ENCODE assay signal across 34 cellular contexts in the genomic region with DNA sequence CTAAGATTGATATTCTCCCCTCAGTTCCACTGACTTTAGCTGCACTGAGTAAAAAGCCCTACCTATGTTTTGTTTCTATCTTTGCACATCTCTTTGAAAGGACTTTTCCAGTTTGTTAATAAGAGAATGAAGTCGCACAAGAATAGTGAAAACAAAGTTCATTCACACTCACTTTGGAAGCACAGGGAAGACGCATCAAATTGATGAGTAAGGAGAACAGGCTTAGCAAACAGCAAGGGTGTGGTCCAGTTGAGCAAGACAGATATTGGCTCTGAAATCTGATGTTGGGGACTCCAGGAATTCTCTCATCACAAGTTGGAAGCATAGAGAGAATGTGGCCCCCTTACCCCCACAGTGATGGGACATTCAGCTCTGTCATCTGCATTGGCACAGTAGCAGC.
"Had no signal": no experiment of that assay in that cellular context is flagged by ENCODE, and none has a peak within 500 bp of the region (broad histone marks: within the 10 kb centered on the region; RNA-seq: fewer than 3 reads in every experiment).

No MANE protein-coding gene starts in this region.

- H3K4me3 ChIP-seq: ascending aorta, coronary artery, dorsolateral prefrontal cortex, heart left ventricle, neural progenitor cell, upper lobe of left lung, vagina had no signal

- H3K9me3 ChIP-seq: ascending aorta, heart left ventricle, upper lobe of left lung, vagina had no signal

- H3K27ac Mint-ChIP-seq: activated naive CD4-positive, alpha-beta T cell treated with anti-CD3 and anti-CD28 coated beads for 36 hours; activated naive CD8-positive, alpha-beta T cell treated with anti-CD3 and anti-CD28 coated beads for 36 hours; activated T-helper 1 cell treated with anti-CD3 and anti-CD28 coated beads, Interleukin-12 subunit alpha, Interleukin-12 subunit beta, Interleukin-2, Interleukin-4 antibody, amounts not matched to agents 30 ng/mL and 10 ng/mL and 1 ng/mL, durations not matched to agents 14 hours and 24 hours and 36 hours; immature natural killer cell; mesothelial cell of epicardium; naive thymus-derived CD4-positive, alpha-beta T cell; neural progenitor cell; stimulated activated naive CD8-positive, alpha-beta T cell treated with anti-CD3 and anti-CD28 coated beads, Interleukin-15, Interleukin-2, amounts not matched to agents 100 ng/mL and 50 ng/mL, for 24 hours; T-helper 2 cell treated with Interferon-gamma antibody and Interleukin-4, amounts not matched to agents 5 μg/mL and 100 μg/mL, for 36 hours had no signal

- H3K4me1 Mint-ChIP-seq: activated naive CD8-positive, alpha-beta T cell treated with anti-CD3 and anti-CD28 coated beads for 36 hours; immature natural killer cell; neural progenitor cell had no signal

- H3K4me1 ChIP-seq: ascending aorta, neural progenitor cell, upper lobe of left lung, vagina had no signal

- H3K4me3 Mint-ChIP-seq: activated naive CD4-positive, alpha-beta T cell treated with anti-CD3 and anti-CD28 coated beads for 36 hours; activated naive CD8-positive, alpha-beta T cell treated with anti-CD3 and anti-CD28 coated beads for 36 hours; activated T-helper 1 cell treated with anti-CD3 and anti-CD28 coated beads, Interleukin-12 subunit alpha, Interleukin-12 subunit beta, Interleukin-2, Interleukin-4 antibody, amounts not matched to agents 30 ng/mL and 10 ng/mL and 1 ng/mL, durations not matched to agents 14 hours and 24 hours and 36 hours; brain; immature natural killer cell; mesothelial cell of epicardium; naive thymus-derived CD4-positive, alpha-beta T cell; neural progenitor cell; stimulated activated naive CD8-positive, alpha-beta T cell treated with anti-CD3 and anti-CD28 coated beads, Interleukin-15, Interleukin-2, amounts not matched to agents 100 ng/mL and 50 ng/mL, for 24 hours; T-helper 2 cell treated with Interferon-gamma antibody and Interleukin-4, amounts not matched to agents 5 μg/mL and 100 μg/mL, for 36 hours had no signal

- ATAC-seq: heart left ventricle; left colon; naive thymus-derived CD4-positive, alpha-beta T cell; right cardiac atrium had no signal

- H3K9ac ChIP-seq: neural progenitor cell had no signal

- H3K9me3 Mint-ChIP-seq: neural progenitor cell had no signal

- H2AFZ ChIP-seq: neural progenitor cell had no signal

- H3K27me3 Mint-ChIP-seq: activated naive CD8-positive, alpha-beta T cell treated with anti-CD3 and anti-CD28 coated beads for 36 hours; brain; stimulated activated naive CD8-positive, alpha-beta T cell treated with anti-CD3 and anti-CD28 coated beads, Interleukin-15, Interleukin-2, amounts not matched to agents 100 ng/mL and 50 ng/mL, for 24 hours had no signal

- DNase-seq: activated CD4-positive, alpha-beta T cell treated with anti-CD3 and anti-CD28 coated beads for 4 hours; activated CD4-positive, alpha-beta T cell treated with anti-CD3 and anti-CD28 coated beads, Interleukin-2, amount 50 U/mL, for 4 hours; activated CD8-positive, alpha-beta memory T cell treated with anti-CD3 and anti-CD28 coated beads for 24 hours; activated effector memory CD4-positive, alpha-beta T cell treated with anti-CD3 and anti-CD28 coated beads, Interleukin-2, amount 50 U/mL, for 16 hours; activated naive CD4-positive, alpha-beta T cell treated with anti-CD3 and anti-CD28 coated beads for 36 hours; activated naive CD8-positive, alpha-beta T cell treated with anti-CD3 and anti-CD28 coated beads for 36 hours; activated T-cell treated with anti-CD3 and anti-CD28 coated beads, Interleukin-2, amount 50 U/mL, for 1 hour; dorsolateral prefrontal cortex; effector memory CD4-positive, alpha-beta T cell; erythroblast; heart left ventricle; hypothalamus; immature natural killer cell; kidney; left colon; mammary epithelial cell; naive thymus-derived CD4-positive, alpha-beta T cell; occipital lobe; posterior cingulate gyrus; right cardiac atrium; stimulated activated CD4-positive, alpha-beta T cell treated with anti-CD3 and anti-CD28 coated beads, Interleukin-12 subunit alpha, Interleukin-12 subunit beta, amount 100 ng/mL, for 4 hours; stimulated activated CD4-positive, alpha-beta T cell treated with anti-CD3 and anti-CD28 coated beads, Interleukin-4, amount 100 ng/mL, for 1 hour; T-helper 1 cell; upper lobe of left lung had no signal

- H3K36me3 Mint-ChIP-seq: activated naive CD8-positive, alpha-beta T cell treated with anti-CD3 and anti-CD28 coated beads for 36 hours; brain; immature natural killer cell; mesothelial cell of epicardium; naive thymus-derived CD4-positive, alpha-beta T cell; neural progenitor cell had no signal

- H3K4me2 ChIP-seq: neural progenitor cell had no signal

- H3K27ac ChIP-seq: ascending aorta, coronary artery, dorsolateral prefrontal cortex, heart left ventricle, neural progenitor cell, upper lobe of left lung, vagina, VCaP had no signal

- H3K36me3 ChIP-seq: ascending aorta, heart left ventricle, neural progenitor cell, upper lobe of left lung, vagina had no signal

- H3K27me3 ChIP-seq: ascending aorta, dorsolateral prefrontal cortex, heart left ventricle, neural progenitor cell, upper lobe of left lung, vagina had no signal
